ENCODE assay signal across 30 cellular contexts in the genomic region with DNA sequence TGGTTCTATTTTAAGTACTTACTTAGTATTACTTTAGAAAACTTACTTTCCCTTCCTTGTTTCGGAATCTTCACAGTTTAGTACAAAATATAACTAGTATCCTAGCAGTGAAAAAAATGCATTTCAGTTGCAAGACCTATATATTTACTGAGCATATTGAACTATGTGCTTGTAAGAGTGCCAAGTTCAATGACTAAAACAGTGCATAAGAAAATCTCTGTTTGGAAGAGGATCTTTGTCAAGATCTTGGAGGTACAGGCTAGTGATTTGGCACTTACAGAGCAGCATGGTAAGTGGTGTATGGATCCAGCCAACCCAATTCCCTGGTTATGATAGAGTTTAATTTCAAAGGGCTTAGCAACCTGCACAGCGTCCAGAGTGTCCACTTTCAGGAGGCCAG.
"Had no signal": no experiment of that assay in that cellular context is flagged by ENCODE, and none has a peak within 500 bp of the region (broad histone marks: within the 10 kb centered on the region; RNA-seq: fewer than 3 reads in every experiment).

No MANE protein-coding gene starts in this region.

- H3K27me3 ChIP-seq: ascending aorta, cardiac muscle cell had no signal

- DNase-seq: activated B cell treated with CpG ODN at 0.5 μM for 24 hours; activated CD4-positive, alpha-beta memory T cell treated with anti-CD3 and anti-CD28 coated beads for 36 hours; activated CD4-positive, alpha-beta T cell treated with anti-CD3 and anti-CD28 coated beads for 4 hours; activated CD4-positive, alpha-beta T cell treated with anti-CD3 and anti-CD28 coated beads, Interleukin-2, amount 10 ng/mL, durations not matched to agents 24 days and 14 days; activated CD4-positive, alpha-beta T cell treated with anti-CD3 and anti-CD28 coated beads, Interleukin-2, amount 50 U/mL, for 1 hour; activated CD4-positive, alpha-beta T cell treated with anti-CD3 and anti-CD28 coated beads, Interleukin-2, amount 50 U/mL, for 4 hours; activated CD4-positive, CD25-positive, alpha-beta regulatory T cell treated with anti-CD3 and anti-CD28 coated beads, Interleukin-2, amount 50 U/mL, for 72 hours; activated CD8-positive, alpha-beta memory T cell treated with anti-CD3 and anti-CD28 coated beads, Interleukin-2, amount 50 U/mL, for 4 hours; activated CD8-positive, alpha-beta T cell treated with anti-CD3 and anti-CD28 coated beads for 36 hours; activated effector memory CD4-positive, alpha-beta T cell treated with anti-CD3 and anti-CD28 coated beads, Interleukin-2, amount 50 U/mL, for 16 hours; activated gamma-delta T cell treated with Interleukin-2 at 50 U/mL for 16 hours; activated naive CD4-positive, alpha-beta T cell; activated naive CD4-positive, alpha-beta T cell treated with anti-CD3 and anti-CD28 coated beads for 36 hours; activated naive CD8-positive, alpha-beta T cell treated with anti-CD3 and anti-CD28 coated beads, Interleukin-2, amount 10 ng/mL, durations not matched to agents 7 days and 5 days; activated naive CD8-positive, alpha-beta T cell treated with anti-CD3 and anti-CD28 coated beads, Interleukin-2, amount 50 U/mL, for 24 hours; activated T-cell treated with anti-CD3 and anti-CD28 coated beads for 4 hours; activated T-cell treated with anti-CD3 and anti-CD28 coated beads, Interleukin-2, amount 50 U/mL, for 1 hour; activated T-cell treated with anti-CD3 and anti-CD28 coated beads, Interleukin-2, amount 50 U/mL, for 4 hours; activated T-cell treated with anti-CD3 and anti-CD28 coated beads, Interleukin-2, amount 50 U/mL, for 72 hours; amygdala; anterior cingulate cortex; caudate nucleus; cerebellar nuclear complex; T-helper 1 cell; T-helper 2 cell; T-helper 9 cell had no signal

- H3K4me3 ChIP-seq: ascending aorta, cardiac muscle cell had no signal

- H3K9me3 ChIP-seq: ascending aorta had no signal

- H3K27ac ChIP-seq: ascending aorta, cardiac muscle cell, VCaP had no signal

- ATAC-seq: activated CD8-positive, alpha-beta T cell treated with anti-CD3 and anti-CD28 coated beads for 36 hours; activated naive CD8-positive, alpha-beta T cell treated with anti-CD3 and anti-CD28 coated beads, Interleukin-2, amount 50 U/mL, for 24 hours; activated T-cell treated with anti-CD3 and anti-CD28 coated beads, Interleukin-2, amount 50 U/mL, for 4 hours; activated T-cell treated with anti-CD3 and anti-CD28 coated beads, Interleukin-2, amount 50 U/mL, for 72 hours; activated T-helper 17 cell treated with anti-CD3 and anti-CD28 coated beads, Interleukin-2, amount 50 U/mL, for 72 hours had no signal

- H3K36me3 ChIP-seq: ascending aorta, cardiac muscle cell had no signal

- H3K4me1 ChIP-seq: ascending aorta had no signal
